In the genomic region with DNA sequence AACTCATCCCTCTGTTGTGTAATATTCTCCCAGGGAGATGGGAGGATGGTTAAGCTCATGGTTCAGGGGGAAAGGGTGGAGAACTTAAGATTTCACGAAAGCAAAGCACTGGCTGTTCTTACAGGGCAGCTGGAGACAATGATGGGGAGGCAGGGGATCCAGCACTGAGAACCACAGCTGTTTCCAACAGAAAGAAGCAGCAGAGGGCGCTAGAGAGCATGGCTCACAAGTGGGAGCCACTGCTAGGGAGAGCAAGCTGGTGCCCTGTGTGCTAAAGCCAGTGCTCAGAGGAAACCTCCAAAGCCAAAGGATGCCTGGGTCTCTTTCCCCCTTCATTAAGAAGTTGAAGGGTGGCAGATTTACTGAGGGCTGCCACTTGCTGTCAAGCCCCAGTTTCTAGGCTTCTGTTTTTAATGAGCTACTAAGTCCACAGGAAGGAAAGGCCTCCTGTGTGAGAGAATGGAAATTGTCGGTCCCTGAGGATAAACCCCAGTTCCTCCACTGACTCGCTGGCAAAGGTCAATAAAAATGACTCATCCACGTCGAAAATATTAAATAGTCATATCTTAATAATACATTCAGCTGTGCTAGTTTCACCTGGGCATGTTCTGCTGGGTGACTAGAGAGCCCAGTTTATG, we compare ENCODE assay signal across 9 cellular contexts.
A peak's percentile ranks its signal among the peaks of the same experiment; 100 is the strongest.
DNase-seq lines count a peak whose midpoint lies in the region; ATAC-seq, FAIRE-seq and TF ChIP-seq lines count a peak whose summit lies in the region.
"Had no signal": no experiment of that assay in that cellular context is flagged by ENCODE, and none has a peak within 500 bp of the region (broad histone marks: within the 10 kb centered on the region; RNA-seq: fewer than 3 reads in every experiment).

No MANE protein-coding gene starts in this region.

- no peak overlapping the region for H3K9ac ChIP-seq in K562 (ENCODE audit: insufficient read depth in 1 of 2, low read depth in 2 of 2, low read length in 2 of 2)

- DNase-seq in NCI-H524 (lab: John Stamatoyannopoulos, UW) (peak; percentile 12 to 67), NCI-H524 treated with DMSO at 0.1 percent for 48 hours (lab: John Stamatoyannopoulos, UW) (no peak), HT1080 (ENCODE audit: low read depth) (peak; percentile 60), SJSA1 (ENCODE audit: low read depth in 1 of 2, low spot score in 2 of 2) (peak; percentile 46 to 66), K562 (ENCODE audit: extremely low read depth in 1 of 4, low spot score in 3 of 4) (peak; percentile 63 to 76 (median 66)), inferior parietal cortex (ENCODE audit: extremely low spot score) (peak; percentile 70)
- DNase-seq in stimulated activated CD4-positive, alpha-beta T cell treated with anti-CD3 and anti-CD28 coated beads, Interleukin-2, amount 100 ng/mL, for 4 hours (ENCODE audit: low read depth) = peak; percentile 7

- CTCF ChIA-PET in K562 (lab: Yijun Ruan, JAX; ENCODE audit: low intra/inter-chr PET ratio) = no interaction called here

- POLR2A ChIA-PET in K562 (lab: Yijun Ruan, JAX) = interaction anchor here (0.8 kb wide), 3 partner anchors 20 to 80 kb away, joined by 3 to 5 read pairs (median 3); no protein-coding TSS in a partner anchor

- H3K36me3 ChIP-seq in SJSA1 = no peaks in the 10 kb centered on the region
- no peaks in the 10 kb centered on the region for H3K36me3 ChIP-seq in K562 (ENCODE audit: control insufficient read depth, insufficient read depth, low read length)

- H3K9me1 ChIP-seq in K562 (ENCODE audit: control insufficient read depth, insufficient read depth, low read length) = no peaks in the 10 kb centered on the region

- H3K79me2 ChIP-seq in K562 (ENCODE audit: control insufficient read depth, insufficient read depth, low read length) = no peaks in the 10 kb centered on the region

- no peak for TF ChIP-seq EP300 in K562 (IDR thresholded peaks at IDR 0.05; ENCODE audit: low read length)

- intact Hi-C loops in K562 (cut with micrococcal nuclease) = no loop called here

- WGBS in K562 (ENCODE audit: insufficient coverage, low coverage, missing lambda C conversion rate) = 0% methylated on average over 6 of the region's 6 CpGs

- peaks cover 3% of the 10 kb centered on the region; the same call in 1 of the 2 replicates for H3K9me3 ChIP-seq in SJSA1 (replicated peaks)
- no peaks in the 10 kb centered on the region for H3K9me3 ChIP-seq in K562 (replicated peaks; ENCODE audit: control insufficient read depth, insufficient read depth, low read depth, low read length)

- in situ Hi-C loops in K562 (cut with MboI) = no loop called here

- no peak for TF ChIP-seq POLR2A in K562 (conservative IDR thresholded peaks at IDR 0.05)

- H3K4me1 ChIP-seq in SJSA1 (replicated peaks) (no peaks in the 10 kb centered on the region), K562 (replicated peaks in 1 of 2; ENCODE audit: control insufficient read depth in 2 of 2, insufficient read depth in 2 of 2, low read length in 2 of 2) (no peaks in the 10 kb centered on the region)

- H3K4me2 ChIP-seq in K562 (ENCODE audit: insufficient read depth, low read length) = no peak overlapping the region

- H2AFZ ChIP-seq in K562 (ENCODE audit: low read depth, low read length) = no peak overlapping the region

- no peaks in the 10 kb centered on the region; the same call in 1 of the 2 replicates for H4K20me1 ChIP-seq in K562 (replicated peaks; ENCODE audit: control insufficient read depth, insufficient read depth, low read length)

- H3K27ac ChIP-seq in SJSA1 (no peak overlapping the region), K562 (ENCODE audit: extremely low read depth, low read depth, low read length) (no peak overlapping the region)
- H3K27ac ChIP-seq: epithelial cell of prostate had no signal

- peak; percentile 69 to 77 (median 72) for TF ChIP-seq CTCF in K562 (IDR thresholded peaks at IDR 0.05 in 2 of 3, conservative IDR thresholded peaks at IDR 0.05 in 1 of 3; ENCODE audit: insufficient read depth in 2 of 3, low read depth in 1 of 3, low read length in 3 of 3)

- FAIRE-seq in K562 (lab: Jason Lieb, UNC) = peak; percentile 56

- TF ChIP-seq RAD21 in K562 (CRISPR knock-in tag; conservative IDR thresholded peaks at IDR 0.05 in 1 of 2, IDR thresholded peaks at IDR 0.05 in 1 of 2) = peak in 1 of 2 experiments; percentile 46; a peak in 2 of 4 replicates

- H3K27me3 ChIP-seq in SJSA1 (replicated peaks) = peaks cover 4% of the 10 kb centered on the region
- H3K27me3 ChIP-seq in K562 (ENCODE audit: control insufficient read depth in 2 of 2, insufficient read depth in 2 of 2, low read length in 2 of 2) = peaks cover 0 to 12% of the 10 kb centered on the region in 2 experiments; a peak in 2 of 5 replicates

- BruUV-seq in K562 (replicated peaks; lab: Mats Ljungman, UMichigan) = no TSS peak

- H3K4me3 ChIP-seq in SJSA1 (no peak overlapping the region), K562 (no peak overlapping the region)

- ATAC-seq in K562 = peak; percentile 93
- ATAC-seq in HG03025 (IDR thresholded peaks at IDR 0.05; ENCODE audit: low FRiP score, unreplicated experiment) = no peak

TF ChIP-seq in K562, 482 proteins besides CTCF, POLR2A, EP300 and RAD21:
- 0 out of 2 replicates have a peak, but pooled peaks have one; percentile 40 for TF ChIP-seq SMC3 (conservative IDR thresholded peaks at IDR 0.05; ENCODE audit: insufficient read depth, low read depth, low read length)
- TF ChIP-seq TBL1XR1 (IDR thresholded peaks at IDR 0.05; ENCODE audit: low read length in 2 of 2) = no peak
